In the genomic region with DNA sequence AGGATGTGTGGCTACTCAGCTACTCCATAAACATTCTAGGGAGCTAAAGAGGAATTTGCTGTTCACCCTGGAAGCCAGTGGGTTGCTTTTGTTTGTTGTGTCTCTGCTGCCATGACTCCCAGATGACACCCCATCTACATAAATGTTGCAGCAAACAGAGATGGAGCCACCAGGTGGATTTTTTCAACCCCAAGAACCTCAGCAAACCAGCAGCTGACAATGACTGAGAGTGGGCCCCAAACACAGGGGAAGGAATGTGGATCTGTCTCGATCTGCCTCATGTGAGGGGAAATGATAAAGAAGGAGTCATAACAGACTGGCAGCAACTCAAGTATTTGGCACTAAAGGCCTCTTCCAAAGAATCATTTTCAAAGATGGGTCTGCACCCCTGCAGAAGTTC, we compare ENCODE assay signal across 16 cellular contexts.
DNase-seq lines count a peak whose midpoint lies in the region; ATAC-seq and TF ChIP-seq lines count a peak whose summit lies in the region.
"Had no signal": no experiment of that assay in that cellular context is flagged by ENCODE, and none has a peak within 500 bp of the region (broad histone marks: within the 10 kb centered on the region; RNA-seq: fewer than 3 reads in every experiment).

No MANE protein-coding gene starts in this region.

- H3K9ac ChIP-seq in MM.1S (ENCODE audit: low read length) = no peak overlapping the region

- H3K4me2 ChIP-seq in MM.1S (ENCODE audit: low read depth, low read length) = no peak overlapping the region

- H3K4me3 ChIP-seq in SJSA1 (no peak overlapping the region), fibroblast of pulmonary artery (replicated peaks; ENCODE audit: low read depth, low read length) (no peak overlapping the region), prostate gland (no peak overlapping the region), right cardiac atrium (ENCODE audit: low read length) (no peak overlapping the region), MM.1S (ENCODE audit: low read length) (no peak overlapping the region)
- H3K4me3 ChIP-seq: stomach had no signal

- H3K9me3 ChIP-seq in SJSA1 (replicated peaks) = no peaks in the 10 kb centered on the region
- H3K9me3 ChIP-seq in prostate gland = no peaks in the 10 kb centered on the region
- H3K9me3 ChIP-seq in right cardiac atrium (ENCODE audit: control insufficient read depth, low read length) = no peaks in the 10 kb centered on the region
- no peaks in the 10 kb centered on the region for H3K9me3 ChIP-seq in MM.1S (replicated peaks; ENCODE audit: insufficient read depth, low read length)

- H3F3A ChIP-seq in MM.1S (ENCODE audit: insufficient read depth, low read length) = no peaks in the 10 kb centered on the region

- ATAC-seq in GM18858 (IDR thresholded peaks at IDR 0.05; ENCODE audit: unreplicated experiment) (no peak), right cardiac atrium (no peak)
- ATAC-seq: Panc1 had no signal

- H3K4me1 ChIP-seq in SJSA1 (replicated peaks) = peaks cover 12% of the 10 kb centered on the region
- no peaks in the 10 kb centered on the region for H3K4me1 ChIP-seq in prostate gland (replicated peaks)
- H3K4me1 ChIP-seq in right cardiac atrium (ENCODE audit: control insufficient read depth, insufficient read depth, low read length) = no peaks in the 10 kb centered on the region
- H3K4me1 ChIP-seq in MM.1S (ENCODE audit: low read length) = no peaks in the 10 kb centered on the region
- H3K4me1 ChIP-seq: stomach had no signal

- H3K27me3 ChIP-seq in SJSA1 (replicated peaks) = no peaks in the 10 kb centered on the region
- H3K27me3 ChIP-seq in prostate gland (replicated peaks; ENCODE audit: insufficient read depth) = no peaks in the 10 kb centered on the region
- H3K27me3 ChIP-seq in right cardiac atrium (ENCODE audit: control insufficient read depth, insufficient read depth) = no peaks in the 10 kb centered on the region
- no peaks in the 10 kb centered on the region for H3K27me3 ChIP-seq in MM.1S (replicated peaks; ENCODE audit: insufficient read depth, low read length)
- H3K27me3 ChIP-seq: stomach had no signal

- TF ChIP-seq CTCF in fibroblast of pulmonary artery (IDR thresholded peaks at IDR 0.05; ENCODE audit: low read length, missing control alignments) (no peak), prostate gland (IDR thresholded peaks at IDR 0.05) (no peak), MM.1S (IDR thresholded peaks at IDR 0.05; ENCODE audit: low read length) (no peak)

- DNase-seq in ELR (ENCODE audit: low read depth) = peak; percentile 97
- DNase-seq in SJSA1 (ENCODE audit: low read depth in 1 of 2, low spot score in 2 of 2) = peak; percentile 22 to 47
- DNase-seq in fibroblast of pulmonary artery (ENCODE audit: low read depth) = peak; percentile 95
- DNase-seq in prostate gland (ENCODE audit: low spot score) = peak; percentile 21
- no peak for DNase-seq in NCI-H2107 (lab: John Stamatoyannopoulos, UW)
- DNase-seq in right cardiac atrium = no peak
- no peak for DNase-seq in MM.1S
- DNase-seq: DMS 273 treated with DMSO at 0.1 percent for 48 hours; hippocampal formation; NCI-H2081 treated with DMSO at 0.1 percent for 48 hours; nephron progenitor cell; stimulated activated CD4-positive, alpha-beta T cell treated with anti-CD3 and anti-CD28 coated beads, Interleukin-2, amount 100 ng/mL, for 48 hours; stomach; WERI-Rb-1 had no signal

- no peak for TF ChIP-seq POLR2A in prostate gland (IDR thresholded peaks at IDR 0.05)

- no peaks in the 10 kb centered on the region for H3K9me2 ChIP-seq in MM.1S (replicated peaks; ENCODE audit: insufficient read depth, low read length)

- H3K36me3 ChIP-seq in SJSA1 = no peaks in the 10 kb centered on the region
- no peaks in the 10 kb centered on the region for H3K36me3 ChIP-seq in prostate gland
- H3K36me3 ChIP-seq in MM.1S (replicated peaks; ENCODE audit: insufficient read depth, low read length) = no peaks in the 10 kb centered on the region
- H3K36me3 ChIP-seq: stomach, WERI-Rb-1 had no signal

- H3K79me2 ChIP-seq in MM.1S (ENCODE audit: low read length) = no peaks in the 10 kb centered on the region

- H3K27ac ChIP-seq in SJSA1 (no peak overlapping the region), prostate gland (no peak overlapping the region), right cardiac atrium (ENCODE audit: low read length) (no peak overlapping the region), MM.1S (ENCODE audit: low read length) (no peak overlapping the region)
- H3K27ac ChIP-seq: stomach, WERI-Rb-1 had no signal

- intact Hi-C loops in prostate gland (cut with DNase I) = no loop called here
- intact Hi-C loops in right cardiac atrium (cut with DNase I) = no loop called here

- no peaks in the 10 kb centered on the region for H4K20me1 ChIP-seq in MM.1S (ENCODE audit: insufficient read depth, low read length)

- WGBS in prostate gland = 5% methylated on average over 1 of the region's 1 CpG
- 13% methylated on average over 1 of the region's 1 CpG for WGBS in right cardiac atrium

- no peak overlapping the region for H2AFZ ChIP-seq in MM.1S (ENCODE audit: low read length)

Comparison
In these comparisons a context has a peak if more than half of its experiments do, and no peak if none do; other contexts are left out.
1. DNase-seq: peak in ELR (single experiment), SJSA1 (2 of 2), fibroblast of pulmonary artery (single experiment) and prostate gland (single experiment); none in NCI-H2107 (single experiment), right cardiac atrium (0 of 3) and MM.1S (single experiment).